In the genomic region with DNA sequence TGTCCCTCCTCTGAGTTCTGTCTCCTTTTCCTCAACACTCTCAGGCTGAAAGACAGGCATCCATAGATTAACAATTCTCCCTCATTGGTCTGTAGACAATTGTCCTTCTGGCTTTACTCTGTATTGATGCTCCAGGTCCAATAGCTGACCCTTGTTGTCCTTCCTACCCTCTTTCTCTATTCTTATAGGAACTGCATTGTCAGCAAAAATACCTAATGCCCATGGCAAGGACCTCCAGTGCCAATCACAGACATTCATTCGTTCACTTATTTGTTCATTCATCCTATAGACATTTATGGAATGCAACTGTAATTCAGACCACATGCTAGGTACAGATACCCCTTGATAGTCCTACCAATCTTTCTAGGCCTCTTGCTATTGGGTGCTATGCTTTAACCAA, we compare ENCODE assay signal across 30 cellular contexts.
"Had no signal": no experiment of that assay in that cellular context is flagged by ENCODE, and none has a peak within 500 bp of the region (broad histone marks: within the 10 kb centered on the region; RNA-seq: fewer than 3 reads in every experiment).

No MANE protein-coding gene starts in this region.

- H3K4me3 Mint-ChIP-seq: activated B cell treated with CpG ODN at 0.5 μM for 24 hours; activated CD4-positive, alpha-beta memory T cell treated with anti-CD3 and anti-CD28 coated beads for 36 hours; activated CD8-positive, alpha-beta memory T cell treated with anti-CD3 and anti-CD28 coated beads, Interleukin-2, amount 10 ng/mL, durations not matched to agents 7 days and 5 days; activated naive CD4-positive, alpha-beta T cell treated with anti-CD3 and anti-CD28 coated beads, Interleukin-2, amount 10 ng/mL, durations not matched to agents 7 days and 5 days; activated naive CD8-positive, alpha-beta T cell; activated naive CD8-positive, alpha-beta T cell treated with anti-CD3 and anti-CD28 coated beads, Interleukin-2, amount 50 U/mL, for 24 hours; brain had no signal

- H3K27ac ChIP-seq: SJCRH30, SK-N-MC had no signal

- H3K27ac Mint-ChIP-seq: activated B cell treated with CpG ODN at 0.5 μM for 24 hours; activated CD4-positive, alpha-beta memory T cell treated with anti-CD3 and anti-CD28 coated beads for 36 hours; activated CD8-positive, alpha-beta memory T cell treated with anti-CD3 and anti-CD28 coated beads, Interleukin-2, amount 10 ng/mL, durations not matched to agents 7 days and 5 days; activated naive CD4-positive, alpha-beta T cell treated with anti-CD3 and anti-CD28 coated beads, Interleukin-2, amount 10 ng/mL, durations not matched to agents 7 days and 5 days; activated naive CD8-positive, alpha-beta T cell; activated naive CD8-positive, alpha-beta T cell treated with anti-CD3 and anti-CD28 coated beads, Interleukin-2, amount 50 U/mL, for 24 hours had no signal

- H3K36me3 ChIP-seq: SJCRH30 had no signal

- H3K9me3 ChIP-seq: SJCRH30 had no signal

- H3K27me3 ChIP-seq: SJCRH30 had no signal

- H3K27me3 Mint-ChIP-seq: activated CD4-positive, alpha-beta memory T cell treated with anti-CD3 and anti-CD28 coated beads for 36 hours; activated CD8-positive, alpha-beta memory T cell treated with anti-CD3 and anti-CD28 coated beads, Interleukin-2, amount 10 ng/mL, durations not matched to agents 7 days and 5 days; activated naive CD4-positive, alpha-beta T cell treated with anti-CD3 and anti-CD28 coated beads, Interleukin-2, amount 10 ng/mL, durations not matched to agents 7 days and 5 days; activated naive CD8-positive, alpha-beta T cell; activated naive CD8-positive, alpha-beta T cell treated with anti-CD3 and anti-CD28 coated beads, Interleukin-2, amount 50 U/mL, for 24 hours had no signal

- ATAC-seq: activated CD8-positive, alpha-beta memory T cell treated with anti-CD3 and anti-CD28 coated beads, Interleukin-2, amount 10 ng/mL, durations not matched to agents 7 days and 5 days; activated naive CD8-positive, alpha-beta T cell treated with anti-CD3 and anti-CD28 coated beads, Interleukin-2, amount 50 U/mL, for 24 hours; Panc1 had no signal

- H3K9me3 Mint-ChIP-seq: activated B cell treated with CpG ODN at 0.5 μM for 24 hours; activated CD4-positive, alpha-beta memory T cell treated with anti-CD3 and anti-CD28 coated beads for 36 hours; activated naive CD4-positive, alpha-beta T cell treated with anti-CD3 and anti-CD28 coated beads, Interleukin-2, amount 10 ng/mL, durations not matched to agents 7 days and 5 days; activated naive CD8-positive, alpha-beta T cell treated with anti-CD3 and anti-CD28 coated beads, Interleukin-2, amount 50 U/mL, for 24 hours; brain had no signal

- H3K4me3 ChIP-seq: SJCRH30, SK-N-MC had no signal

- H3K4me1 Mint-ChIP-seq: activated B cell treated with CpG ODN at 0.5 μM for 24 hours; activated CD8-positive, alpha-beta memory T cell treated with anti-CD3 and anti-CD28 coated beads, Interleukin-2, amount 10 ng/mL, durations not matched to agents 7 days and 5 days; activated naive CD4-positive, alpha-beta T cell treated with anti-CD3 and anti-CD28 coated beads, Interleukin-2, amount 10 ng/mL, durations not matched to agents 7 days and 5 days; activated naive CD8-positive, alpha-beta T cell treated with anti-CD3 and anti-CD28 coated beads, Interleukin-2, amount 50 U/mL, for 24 hours had no signal

- FAIRE-seq: bronchial epithelial cell had no signal

- H3K4me1 ChIP-seq: SJCRH30 had no signal

- H3K36me3 Mint-ChIP-seq: activated CD4-positive, alpha-beta memory T cell treated with anti-CD3 and anti-CD28 coated beads for 36 hours; activated CD8-positive, alpha-beta memory T cell treated with anti-CD3 and anti-CD28 coated beads, Interleukin-2, amount 10 ng/mL, durations not matched to agents 7 days and 5 days; activated naive CD4-positive, alpha-beta T cell treated with anti-CD3 and anti-CD28 coated beads, Interleukin-2, amount 10 ng/mL, durations not matched to agents 7 days and 5 days; activated naive CD8-positive, alpha-beta T cell; brain had no signal

- DNase-seq: activated B cell treated with CpG ODN at 0.5 μM for 24 hours; activated CD4-positive, alpha-beta memory T cell treated with anti-CD3 and anti-CD28 coated beads for 36 hours; activated CD4-positive, alpha-beta T cell treated with anti-CD3 and anti-CD28 coated beads for 4 hours; activated CD4-positive, alpha-beta T cell treated with anti-CD3 and anti-CD28 coated beads, Interleukin-2, amount 50 U/mL, for 1 hour; activated CD4-positive, CD25-positive, alpha-beta regulatory T cell treated with anti-CD3 and anti-CD28 coated beads, Interleukin-2, amount 50 U/mL, for 72 hours; activated CD8-positive, alpha-beta memory T cell treated with anti-CD3 and anti-CD28 coated beads for 24 hours; activated CD8-positive, alpha-beta memory T cell treated with anti-CD3 and anti-CD28 coated beads, Interleukin-2, amount 10 ng/mL, durations not matched to agents 7 days and 5 days; activated CD8-positive, alpha-beta memory T cell treated with anti-CD3 and anti-CD28 coated beads, Interleukin-2, amount 50 U/mL, for 48 hours; activated effector memory CD4-positive, alpha-beta T cell treated with Interleukin-2 at 50 U/mL for 16 hours; activated naive CD4-positive, alpha-beta T cell treated with anti-CD3 and anti-CD28 coated beads, Interleukin-2, amount 10 ng/mL, durations not matched to agents 7 days and 5 days; activated naive CD8-positive, alpha-beta T cell treated with anti-CD3 and anti-CD28 coated beads, Interleukin-2, amount 50 U/mL, for 24 hours; activated T-cell treated with anti-CD3 and anti-CD28 coated beads, Interleukin-2, amount 50 U/mL, for 48 hours; anterior cingulate cortex; central memory CD4-positive, alpha-beta T cell; MM.1S; MV-4-11; NCI-H1092; NCI-H1436 treated with DMSO at 0.1 percent for 48 hours; NCI-H1694 treated with DMSO at 0.1 percent for 48 hours; NCI-H2029; NCI-H345; NCI-H524 treated with DMSO at 0.1 percent for 48 hours; SHP77; SJCRH30; T1000 had no signal
